8 cellular contexts compared by ENCODE assay signal in genomic region chr1:41918450-41919043, GRCh38.
DNase-seq lines count a peak whose midpoint lies in the region; ATAC-seq lines count a peak whose summit lies in the region.

Gene HIVEP3 (minus strand): TSS chr1:41918922.

- H3K27ac Mint-ChIP-seq in stimulated activated naive CD8-positive, alpha-beta T cell treated with anti-CD3 and anti-CD28 coated beads, Interleukin-15, Interleukin-2, amounts not matched to agents 100 ng/mL and 50 ng/mL, for 24 hours = peak within 1 kb of the TSS; percentile 88

- peak within 1 kb of the TSS; percentile 11 for H3K27ac ChIP-seq in substantia nigra (ENCODE audit: low read depth, low read length, poor library complexity, severe bottlenecking)

- peak within 1 kb of the TSS; percentile 89 for H3K4me3 Mint-ChIP-seq in stimulated activated naive CD8-positive, alpha-beta T cell treated with anti-CD3 and anti-CD28 coated beads, Interleukin-15, Interleukin-2, amounts not matched to agents 100 ng/mL and 50 ng/mL, for 24 hours

- H3K27me3 Mint-ChIP-seq in stimulated activated naive CD8-positive, alpha-beta T cell treated with anti-CD3 and anti-CD28 coated beads, Interleukin-15, Interleukin-2, amounts not matched to agents 100 ng/mL and 50 ng/mL, for 24 hours = peaks cover 5% of the 10 kb centered on the region

- H3K36me3 Mint-ChIP-seq in stimulated activated naive CD8-positive, alpha-beta T cell treated with anti-CD3 and anti-CD28 coated beads, Interleukin-15, Interleukin-2, amounts not matched to agents 100 ng/mL and 50 ng/mL, for 24 hours (ENCODE audit: low read depth) = no peaks in the 10 kb centered on the region

- H3K9me3 Mint-ChIP-seq in stimulated activated naive CD8-positive, alpha-beta T cell treated with anti-CD3 and anti-CD28 coated beads, Interleukin-15, Interleukin-2, amounts not matched to agents 100 ng/mL and 50 ng/mL, for 24 hours = peaks cover 8% of the 10 kb centered on the region

- ATAC-seq in stimulated activated naive CD8-positive, alpha-beta T cell treated with anti-CD3 and anti-CD28 coated beads, Interleukin-15, Interleukin-2, amounts not matched to agents 100 U/mL and 50 U/mL, for 24 hours = no peak

- peaks cover 69% of the 10 kb centered on the region for H3K4me1 Mint-ChIP-seq in stimulated activated naive CD8-positive, alpha-beta T cell treated with anti-CD3 and anti-CD28 coated beads, Interleukin-15, Interleukin-2, amounts not matched to agents 100 ng/mL and 50 ng/mL, for 24 hours (ENCODE audit: low read depth)

- no peak for DNase-seq in stimulated activated naive CD8-positive, alpha-beta T cell treated with anti-CD3 and anti-CD28 coated beads, Interleukin-15, Interleukin-2, amounts not matched to agents 100 U/mL and 50 U/mL, for 24 hours
- DNase-seq in NCI-H82 treated with DMSO at 0.1 percent for 48 hours (lab: John Stamatoyannopoulos, UW; ENCODE audit: unreplicated experiment) (peak; percentile 72), cerebellar cortex (ENCODE audit: low spot score) (peak; percentile 75), left kidney (ENCODE audit: low read depth, low spot score) (peak; percentile 65), substantia nigra (lab: John Stamatoyannopoulos, UW) (peak in 15 of 49 donors; percentile 8 to 53 (median 29)), cortex of kidney (lab: John Stamatoyannopoulos, UW) (no peak)
- no peak for DNase-seq in effector CD8-positive, alpha-beta T cell (lab: John Stamatoyannopoulos, UW)

Comparison
In these comparisons a context has a peak if more than half of its experiments do, and no peak if none do; other contexts are left out.
1. DNase-seq: peak in NCI-H82 treated with DMSO at 0.1 percent for 48 hours (single experiment), cerebellar cortex (single experiment) and left kidney (single experiment); none in stimulated activated naive CD8-positive, alpha-beta T cell treated with anti-CD3 and anti-CD28 coated beads, Interleukin-15, Interleukin-2, amounts not matched to agents 100 U/mL and 50 U/mL, for 24 hours (single experiment), cortex of kidney (single experiment) and effector CD8-positive, alpha-beta T cell (single experiment).